In the genomic region with DNA sequence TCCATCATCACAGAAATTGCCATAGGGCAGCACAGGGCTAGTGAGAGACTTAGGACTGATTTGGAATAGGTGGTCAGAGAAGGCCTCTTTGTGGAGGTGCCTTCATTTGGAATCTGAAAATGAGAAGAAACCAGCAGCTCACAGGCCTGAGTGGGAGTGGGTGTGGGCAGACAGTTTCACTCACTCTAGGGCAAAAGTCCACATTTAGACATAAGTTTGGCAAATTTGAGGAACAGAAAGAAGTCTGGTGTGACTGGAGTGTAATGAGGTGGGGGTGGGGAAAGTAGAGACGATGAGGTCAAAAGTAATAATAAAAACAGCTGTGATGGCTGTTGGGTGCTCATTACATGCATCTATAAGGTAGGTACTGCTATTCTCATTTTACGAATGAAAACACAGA, we compare ENCODE assay signal across 9 cellular contexts. TPM values are rescaled to one million over a fixed set of nuclear protein-coding genes. Genes with fewer than 3 reads are reported as not detected.
DNase-seq lines count a peak whose midpoint lies in the region; ATAC-seq and TF ChIP-seq lines count a peak whose summit lies in the region.
"Had no signal": no experiment of that assay in that cellular context is flagged by ENCODE, and none has a peak within 500 bp of the region (broad histone marks: within the 10 kb centered on the region; RNA-seq: fewer than 3 reads in every experiment).

No MANE protein-coding gene starts in this region.

- H3K4me2 ChIP-seq in SK-N-SH (no peak overlapping the region), OCI-LY7 (ENCODE audit: low read length) (peak overlapping the region; percentile 60), smooth muscle cell (no peak overlapping the region), osteoblast (ENCODE audit: insufficient read depth, low read length) (no peak overlapping the region)

- H3K36me3 ChIP-seq in SK-N-SH (replicated peaks in 1 of 2; ENCODE audit: control insufficient read depth in 1 of 2, insufficient read depth in 2 of 2, low read length in 1 of 2), result no peaks in the 10 kb centered on the region
- no peaks in the 10 kb centered on the region for H3K36me3 ChIP-seq in OCI-LY7 (ENCODE audit: insufficient read depth, low read length)
- no peaks in the 10 kb centered on the region for H3K36me3 ChIP-seq in smooth muscle cell (ENCODE audit: low read depth)
- H3K36me3 ChIP-seq in osteoblast (ENCODE audit: insufficient read depth, low read length), result no peaks in the 10 kb centered on the region

- TF ChIP-seq RAD21 in SK-N-SH (IDR thresholded peaks at IDR 0.05; ENCODE audit: low read length), result no peak

- H3K4me3 ChIP-seq in SK-N-SH (ENCODE audit: low read depth in 2 of 2, low read length in 1 of 2) (no peak overlapping the region), OCI-LY7 (ENCODE audit: low read depth, low read length, poor library complexity, severe bottlenecking) (peak overlapping the region; percentile 16), smooth muscle cell (no peak overlapping the region), osteoblast (ENCODE audit: insufficient read depth, low read length) (no peak overlapping the region)

- 81% methylated on average over 2 of the region's 2 CpGs for WGBS in SK-N-SH (ENCODE audit: low lambda C conversion rate)
- 91% methylated on average over 2 of the region's 2 CpGs for WGBS in smooth muscle cell (ENCODE audit: low lambda C conversion rate)

- H3K9me3 ChIP-seq in SK-N-SH (no peaks in the 10 kb centered on the region), OCI-LY7 (ENCODE audit: low read length) (no peaks in the 10 kb centered on the region), smooth muscle cell (replicated peaks; ENCODE audit: low read depth) (no peaks in the 10 kb centered on the region), osteoblast (ENCODE audit: low read depth, low read length) (no peaks in the 10 kb centered on the region)

- H3K9me2 ChIP-seq in SK-N-SH (no peaks in the 10 kb centered on the region), OCI-LY7 (ENCODE audit: insufficient read depth, low read length) (no peaks in the 10 kb centered on the region)

- H3K9ac ChIP-seq in SK-N-SH, result no peak overlapping the region
- H3K9ac ChIP-seq in smooth muscle cell (ENCODE audit: low read depth), result peak overlapping the region; percentile 52

- H3F3A ChIP-seq in SK-N-SH (replicated peaks; ENCODE audit: insufficient read depth) (peaks cover 22% of the 10 kb centered on the region), smooth muscle cell (ENCODE audit: low read depth) (no peaks in the 10 kb centered on the region)

- intact Hi-C loops in OCI-LY7 (cut with micrococcal nuclease; ENCODE audit: unreplicated experiment), result loop anchor here (1.0 to 5.0 kb wide), 4 partner anchors 13 to 727 kb away; no protein-coding TSS in a partner anchor

- DNase-seq in SK-N-SH (no peak), OCI-LY7 (ENCODE audit: low spot score) (peak; percentile 79), smooth muscle cell (lab: John Stamatoyannopoulos, UW; ENCODE audit: unreplicated experiment) (no peak), superior temporal gyrus (ENCODE audit: extremely low spot score) (no peak), osteoblast (ENCODE audit: insufficient read length, low spot score, missing footprints) (no peak), NCI-H1436 (lab: John Stamatoyannopoulos, UW) (no peak)
- DNase-seq: RPMI8226 had no signal

- TF ChIP-seq CTCF in SK-N-SH (IDR thresholded peaks at IDR 0.05) (no peak), OCI-LY7 (conservative IDR thresholded peaks at IDR 0.05; ENCODE audit: low read length) (no peak), smooth muscle cell (IDR thresholded peaks at IDR 0.05; ENCODE audit: borderline replicate concordance, insufficient read depth, poor library complexity, severe bottlenecking) (no peak), osteoblast (IDR thresholded peaks at IDR 0.05; ENCODE audit: extremely low read depth, low read depth, low read length) (no peak)

- H3K27me3 ChIP-seq in SK-N-SH (ENCODE audit: insufficient read depth) (no peaks in the 10 kb centered on the region), smooth muscle cell (ENCODE audit: low read depth) (no peaks in the 10 kb centered on the region), osteoblast (ENCODE audit: insufficient read depth, low read length) (no peaks in the 10 kb centered on the region)

- POLR2A ChIA-PET in SK-N-SH (lab: Yijun Ruan, JAX), result no interaction called here
- POLR2A ChIA-PET in OCI-LY7 (lab: Charles Lee), result interaction anchor here (0.8 to 25.4 kb wide), 7 partner anchors 7 to 73 kb away, joined by 3 to 497 read pairs (median 5); a partner anchor contains a TSS

- TF ChIP-seq EP300 in SK-N-SH (IDR thresholded peaks at IDR 0.05; ENCODE audit: borderline replicate concordance in 1 of 2, low read depth in 1 of 2, low read length in 1 of 2), result no peak

- H4K20me1 ChIP-seq in SK-N-SH (ENCODE audit: insufficient read depth), result no peaks in the 10 kb centered on the region
- H4K20me1 ChIP-seq in OCI-LY7 (ENCODE audit: insufficient read depth, low read length), result no peaks in the 10 kb centered on the region
- no peaks in the 10 kb centered on the region for H4K20me1 ChIP-seq in smooth muscle cell (ENCODE audit: low read depth)
- H4K20me1 ChIP-seq in osteoblast (ENCODE audit: insufficient read depth, low read length), result no peaks in the 10 kb centered on the region

- H3K79me2 ChIP-seq in SK-N-SH (ENCODE audit: insufficient read depth) (peaks cover 2% of the 10 kb centered on the region; the same call in 1 of the 2 replicates), OCI-LY7 (ENCODE audit: insufficient read depth, low read depth, low read length) (no peaks in the 10 kb centered on the region), smooth muscle cell (ENCODE audit: low read depth) (no peaks in the 10 kb centered on the region), osteoblast (ENCODE audit: insufficient read depth, low read length) (no peaks in the 10 kb centered on the region)

- no peak for ATAC-seq in SK-N-SH treated with all-trans-retinoic acid at 6 μM for 48 hours
- ATAC-seq in HG02798 (IDR thresholded peaks at IDR 0.05; ENCODE audit: poor library complexity, unreplicated experiment), result peak; percentile 67

- BruUV-seq in OCI-LY7 (replicated peaks; lab: Mats Ljungman, UMichigan), result no TSS peak

- no peak overlapping the region for H2AFZ ChIP-seq in SK-N-SH (ENCODE audit: low read depth)
- H2AFZ ChIP-seq in OCI-LY7 (ENCODE audit: low read length), result peak overlapping the region; percentile 48; the same call in 1 of the 2 replicates
- H2AFZ ChIP-seq in smooth muscle cell (ENCODE audit: low read depth), result no peak overlapping the region
- H2AFZ ChIP-seq in osteoblast (ENCODE audit: low read length), result no peak overlapping the region

- H3K4me1 ChIP-seq in SK-N-SH (ENCODE audit: control insufficient read depth in 1 of 2, insufficient read depth in 2 of 2, low read depth in 1 of 2, low read length in 1 of 2), result peaks cover 36 to 48% of the 10 kb centered on the region in 2 experiments
- H3K4me1 ChIP-seq in OCI-LY7 (ENCODE audit: insufficient read depth, low read length, poor library complexity, severe bottlenecking), result peaks cover 99% of the 10 kb centered on the region
- H3K4me1 ChIP-seq in smooth muscle cell (ENCODE audit: low read depth), result peaks cover 25% of the 10 kb centered on the region
- peaks cover 22% of the 10 kb centered on the region for H3K4me1 ChIP-seq in osteoblast (ENCODE audit: insufficient read depth, low read length)

- CTCF ChIA-PET in SK-N-SH (lab: Yijun Ruan, JAX) (interaction anchor here (0.7 to 2.3 kb wide), 4 partner anchors 14 to 75 kb away, joined by 3 to 11 read pairs (median 4); no protein-coding TSS in a partner anchor), OCI-LY7 (lab: Charles Lee; ENCODE audit: unreplicated experiment) (interaction anchor here (0.8 to 2.9 kb wide), 4 partner anchors 8 to 20 kb away, joined by 4 to 14 read pairs (median 8); no protein-coding TSS in a partner anchor)

- peak overlapping the region; percentile 95 for H3K27ac ChIP-seq in SK-N-SH (ENCODE audit: low read depth in 2 of 2, low read length in 1 of 2)
- H3K27ac ChIP-seq in OCI-LY7 (ENCODE audit: low read depth, low read length, poor library complexity, severe bottlenecking), result peak overlapping the region; percentile 98
- H3K27ac ChIP-seq in smooth muscle cell (ENCODE audit: low read depth), result peak overlapping the region; percentile 94
- no peak overlapping the region for H3K27ac ChIP-seq in osteoblast (ENCODE audit: low read depth, low read length)

TF ChIP-seq in SK-N-SH treated with all-trans-retinoic acid at 6 μM for 48 hours, 23 proteins besides CTCF, POLR2A, EP300 and RAD21 (continues in another document):
- TF ChIP-seq ZNF565 (CRISPR knock-in tag; conservative IDR thresholded peaks at IDR 0.05; ENCODE audit: low read depth) (no peak), BACH2 (CRISPR knock-in tag; IDR thresholded peaks at IDR 0.05; ENCODE audit: borderline replicate concordance) (no peak), OSR1 (CRISPR knock-in tag; IDR thresholded peaks at IDR 0.05) (no peak)
- TF ChIP-seq, protein P1, sequence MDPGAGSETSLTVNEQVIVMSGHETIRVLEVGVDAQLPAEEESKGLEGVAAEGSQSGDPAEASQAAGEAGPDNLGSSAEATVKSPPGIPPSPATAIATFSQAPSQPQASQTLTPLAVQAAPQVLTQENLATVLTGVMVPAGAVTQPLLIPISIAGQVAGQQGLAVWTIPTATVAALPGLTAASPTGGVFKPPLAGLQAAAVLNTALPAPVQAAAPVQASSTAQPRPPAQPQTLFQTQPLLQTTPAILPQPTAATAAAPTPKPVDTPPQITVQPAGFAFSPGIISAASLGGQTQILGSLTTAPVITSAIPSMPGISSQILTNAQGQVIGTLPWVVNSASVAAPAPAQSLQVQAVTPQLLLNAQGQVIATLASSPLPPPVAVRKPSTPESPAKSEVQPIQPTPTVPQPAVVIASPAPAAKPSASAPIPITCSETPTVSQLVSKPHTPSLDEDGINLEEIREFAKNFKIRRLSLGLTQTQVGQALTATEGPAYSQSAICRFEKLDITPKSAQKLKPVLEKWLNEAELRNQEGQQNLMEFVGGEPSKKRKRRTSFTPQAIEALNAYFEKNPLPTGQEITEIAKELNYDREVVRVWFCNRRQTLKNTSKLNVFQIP (CRISPR knock-in tag; IDR thresholded peaks at IDR 0.05; ENCODE audit: borderline replicate concordance, low read depth), result no peak

RNA-seq across cellular contexts. Expression of a gene that starts 22.4 kb away (rescaled TPM):
- polyA plus RNA-seq in SK-N-SH (2012; rRNA removed) (49.2 and 58.4 TPM in 2 replicates), smooth muscle cell (21.4 and 26.7 TPM in 2 replicates)
- polyA plus RNA-seq in SK-N-SH (2012; cell fraction: cytosol; rRNA removed), result 40.2 and 48.4 TPM in 2 replicates
- 59.5 and 69.2 TPM in 2 replicates for polyA plus RNA-seq in SK-N-SH (2012; cell fraction: nucleus; rRNA removed)
- total RNA-seq in OCI-LY7 (2014; rRNA removed; shearing (Covaris generic)), result 12.0 and 16.3 TPM in 2 replicates
- total RNA-seq in OCI-LY7 (2022) (18.8 and 24.2 TPM in 2 replicates), smooth muscle cell (24.9 and 25.6 TPM in 2 replicates), osteoblast (34.0 and 37.1 TPM in 2 replicates)
